Comparison of ENCODE assay signal across 30 cellular contexts in the genomic region with DNA sequence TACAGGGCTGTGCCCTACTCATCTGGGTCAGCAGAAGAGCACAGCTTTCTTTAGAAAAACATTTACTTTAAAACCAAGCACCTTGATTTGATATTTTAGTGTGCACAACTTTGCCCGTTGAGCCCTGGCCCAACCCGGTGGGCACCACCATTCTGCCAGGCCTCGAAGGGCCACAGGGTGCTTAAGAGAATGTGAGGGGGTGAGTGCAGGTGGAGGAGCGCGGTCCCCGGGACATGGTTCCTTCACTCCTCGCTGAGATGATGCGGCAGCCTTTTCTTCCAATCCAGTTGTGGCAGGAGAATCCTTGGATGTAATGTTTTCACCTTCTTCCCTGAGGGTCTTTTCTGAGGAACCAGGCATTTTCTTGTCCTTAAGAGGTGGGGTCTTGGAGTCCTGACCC.
"Had no signal": no experiment of that assay in that cellular context is flagged by ENCODE, and none has a peak within 500 bp of the region (broad histone marks: within the 10 kb centered on the region; RNA-seq: fewer than 3 reads in every experiment).

No MANE protein-coding gene starts in this region.

- H3K4me2 ChIP-seq: PC-9 had no signal

- H2AFZ ChIP-seq: PC-9 had no signal

- H3K27me3 ChIP-seq: ascending aorta, cardiac muscle cell had no signal

- H3K36me3 ChIP-seq: ascending aorta, cardiac muscle cell, WERI-Rb-1 had no signal

- H3K4me3 ChIP-seq: ascending aorta, cardiac muscle cell, PC-9 had no signal

- DNase-seq: activated CD4-positive, alpha-beta T cell treated with anti-CD3 and anti-CD28 coated beads for 1 hour; activated CD4-positive, alpha-beta T cell treated with anti-CD3 and anti-CD28 coated beads, Interleukin-2, amount 10 ng/mL, durations not matched to agents 7 days and 5 days; activated CD4-positive, alpha-beta T cell treated with anti-CD3 and anti-CD28 coated beads, Interleukin-2, amount 50 U/mL, for 48 hours; activated CD4-positive, CD25-positive, alpha-beta regulatory T cell; activated CD8-positive, alpha-beta T cell treated with anti-CD3 and anti-CD28 coated beads, Interleukin-2, amount 10 ng/mL, durations not matched to agents 7 days and 5 days; activated gamma-delta T cell; activated naive CD4-positive, alpha-beta T cell treated with Interleukin-2 at 50 U/mL for 16 hours; activated naive CD8-positive, alpha-beta T cell treated with anti-CD3 and anti-CD28 coated beads, Interleukin-2, amount 10 ng/mL, durations not matched to agents 7 days and 5 days; activated T-cell treated with anti-CD3 and anti-CD28 coated beads, Interleukin-2, amount 50 U/mL, for 24 hours; amygdala; Karpas-422; NCI-H1105 treated with DMSO at 0.1 percent for 48 hours; NCI-H1436 treated with DMSO at 0.1 percent for 48 hours; NCI-H1694 treated with DMSO at 0.1 percent for 48 hours; NCI-H2029; NCI-H510A; NK-92 treated with Interleukin-12 subunit alpha and Interleukin-12 subunit beta, amount 100 ng/mL, for 24 hours; PC-9; SIG-M5; SW 1271; T-helper 1 cell; T-helper 2 cell; T-helper 9 cell; WERI-Rb-1 had no signal

- ATAC-seq: activated CD8-positive, alpha-beta T cell treated with anti-CD3 and anti-CD28 coated beads, Interleukin-2, amount 10 ng/mL, durations not matched to agents 7 days and 5 days; Right ventricle myocardium inferior; SK-N-SH treated with all-trans-retinoic acid at 6 μM for 48 hours had no signal

- H3K4me1 ChIP-seq: ascending aorta had no signal

- H3K27ac ChIP-seq: ascending aorta, cardiac muscle cell, PC-9, RWPE1, WERI-Rb-1 had no signal

- FAIRE-seq: RCC 7860 had no signal

- H3K9me3 ChIP-seq: ascending aorta had no signal
